Comparison of ENCODE assay signal across 11 cellular contexts in genomic region chr7:127578036-127578684, GRCh38. TPM values are rescaled to one million over a fixed set of nuclear protein-coding genes. Genes with fewer than 3 reads are reported as not detected.
DNase-seq lines count a peak whose midpoint lies in the region; ATAC-seq and TF ChIP-seq lines count a peak whose summit lies in the region.
"Had no signal": no experiment of that assay in that cellular context is flagged by ENCODE, and none has a peak within 500 bp of the region (broad histone marks: within the 10 kb centered on the region; RNA-seq: fewer than 3 reads in every experiment).

No MANE protein-coding gene starts in this region.

- CTCF ChIA-PET in activated CD8-positive, alpha-beta memory T cell treated with anti-CD3 and anti-CD28 coated beads, Interleukin-2, amount 10 ng/mL, durations not matched to agents 7 days and 5 days (lab: Charles Lee), result no interaction called here

- H3K27me3 ChIP-seq in GM23248 (replicated peaks; ENCODE audit: insufficient read depth) (no peaks in the 10 kb centered on the region), upper lobe of left lung (no peaks in the 10 kb centered on the region)

- no peaks in the 10 kb centered on the region for H3K27me3 Mint-ChIP-seq in activated CD8-positive, alpha-beta memory T cell treated with anti-CD3 and anti-CD28 coated beads, Interleukin-2, amount 10 ng/mL, durations not matched to agents 7 days and 5 days

- H3K9me3 Mint-ChIP-seq in activated CD8-positive, alpha-beta memory T cell treated with anti-CD3 and anti-CD28 coated beads, Interleukin-2, amount 10 ng/mL, durations not matched to agents 7 days and 5 days (ENCODE audit: low read depth), result no peaks in the 10 kb centered on the region

- 79 to 81% methylated on average over 5 of the region's 5 CpGs for WGBS in GM23248 (ENCODE audit: low coverage in 1 of 2, low lambda C conversion rate in 2 of 2, missing lambda C conversion rate in 2 of 2), 2 experiments
- 83 to 84% methylated on average over 5 of the region's 5 CpGs for WGBS in upper lobe of left lung, 2 donors

- H3K4me1 ChIP-seq in GM23248 (ENCODE audit: insufficient read depth), result peaks cover 11% of the 10 kb centered on the region; the same call in 1 of the 2 replicates
- H3K4me1 ChIP-seq in upper lobe of left lung, result peaks cover 11 to 26% (median 17%) of the 10 kb centered on the region in 4 donors

- no peak overlapping the region for H3K4me2 ChIP-seq in GM23248 (ENCODE audit: unreplicated experiment)

- in situ Hi-C loops in GM23248 (cut with MboI) (no loop called here), SK-MEL-5 (cut with HindIII; ENCODE audit: low pct_unique_long_range_greater_than_20kb, low sequenced_read_pairs) (no loop called here)

- ATAC-seq in HG02840 (IDR thresholded peaks at IDR 0.05; ENCODE audit: low FRiP score, unreplicated experiment) (no peak), upper lobe of left lung (ENCODE audit: low FRiP score in 2 of 2) (no peak), GM21529 (IDR thresholded peaks at IDR 0.05; ENCODE audit: unreplicated experiment) (no peak)
- no peak for ATAC-seq in activated CD8-positive, alpha-beta memory T cell treated with anti-CD3 and anti-CD28 coated beads, Interleukin-2, amount 10 ng/mL, durations not matched to agents 7 days and 5 days

- H3K4me3 ChIP-seq in GM23248 (no peak overlapping the region), fibroblast of pulmonary artery (replicated peaks; ENCODE audit: low read depth, low read length) (no peak overlapping the region), upper lobe of left lung (no peak overlapping the region)

- H3K4me1 Mint-ChIP-seq in activated CD8-positive, alpha-beta memory T cell treated with anti-CD3 and anti-CD28 coated beads, Interleukin-2, amount 10 ng/mL, durations not matched to agents 7 days and 5 days, result peaks cover 16% of the 10 kb centered on the region

- no peaks in the 10 kb centered on the region for H3F3A ChIP-seq in GM23248 (ENCODE audit: insufficient read depth)

- no peak overlapping the region for H2AFZ ChIP-seq in GM23248

- H4K20me1 ChIP-seq in GM23248 (ENCODE audit: insufficient read depth), result no peaks in the 10 kb centered on the region; the same call in 1 of the 2 replicates

- no peaks in the 10 kb centered on the region for H3K9me2 ChIP-seq in GM23248 (ENCODE audit: insufficient read depth)

- peak; percentile 35 for TF ChIP-seq CTCF in fibroblast of pulmonary artery (IDR thresholded peaks at IDR 0.05; ENCODE audit: low read length, missing control alignments)
- TF ChIP-seq CTCF in upper lobe of left lung (IDR thresholded peaks at IDR 0.05), result no peak

- peak; percentile 57 for DNase-seq in AG08396 (ENCODE audit: low spot score)
- peak; percentile 53 for DNase-seq in GM23248
- peak; percentile 21 for DNase-seq in SK-MEL-5 (ENCODE audit: low read depth, low spot score)
- DNase-seq in fibroblast of pulmonary artery (ENCODE audit: low read depth), result peak; percentile 33
- DNase-seq in upper lobe of left lung, result no peak
- no peak for DNase-seq in activated CD8-positive, alpha-beta memory T cell treated with anti-CD3 and anti-CD28 coated beads, Interleukin-2, amount 10 ng/mL, durations not matched to agents 7 days and 5 days
- DNase-seq: activated CD8-positive, alpha-beta memory T cell treated with anti-CD3 and anti-CD28 coated beads, Interleukin-2, amount 50 U/mL, for 4 hours; islet precursor cell had no signal

- H3K79me2 ChIP-seq in GM23248 (ENCODE audit: insufficient read depth), result peaks cover 27% of the 10 kb centered on the region

- H3K27ac ChIP-seq in GM23248 (no peak overlapping the region), upper lobe of left lung (no peak overlapping the region)

- no peak for TF ChIP-seq POLR2A in upper lobe of left lung (IDR thresholded peaks at IDR 0.05)

- H3K36me3 Mint-ChIP-seq in activated CD8-positive, alpha-beta memory T cell treated with anti-CD3 and anti-CD28 coated beads, Interleukin-2, amount 10 ng/mL, durations not matched to agents 7 days and 5 days, result peaks cover 17% of the 10 kb centered on the region

- H3K27ac Mint-ChIP-seq in activated CD8-positive, alpha-beta memory T cell treated with anti-CD3 and anti-CD28 coated beads, Interleukin-2, amount 10 ng/mL, durations not matched to agents 7 days and 5 days, result no peak overlapping the region

- no peak overlapping the region for H3K4me3 Mint-ChIP-seq in activated CD8-positive, alpha-beta memory T cell treated with anti-CD3 and anti-CD28 coated beads, Interleukin-2, amount 10 ng/mL, durations not matched to agents 7 days and 5 days

- H3K9ac ChIP-seq in GM23248, result no peak overlapping the region

- H3K9me3 ChIP-seq in GM23248 (ENCODE audit: low read depth), result no peaks in the 10 kb centered on the region
- H3K9me3 ChIP-seq in upper lobe of left lung, result no peaks in the 10 kb centered on the region

- H3K36me3 ChIP-seq in GM23248 (ENCODE audit: low read depth), result 0 out of 2 replicates have a peak, but pooled peaks cover 4% of the 10 kb centered on the region
- H3K36me3 ChIP-seq in upper lobe of left lung, result peaks cover 6 to 41% (median 22%) of the 10 kb centered on the region in 4 donors

- TF ChIP-seq EP300 in upper lobe of left lung (IDR thresholded peaks at IDR 0.05), result no peak

RNA-seq across cellular contexts. Expression of gene GCC1, which starts 7.2 kb away (rescaled TPM):
- total RNA-seq in GM23248 (2014; rRNA removed; shearing (Covaris generic)), result 17.9 and 19.5 TPM in 2 replicates
- 13.8 TPM in 2 replicates for polyA plus RNA-seq in GM23248 (2016; fragmentation: Nextera tagmentation; extraction: Ambion mirVana)
- total RNA-seq in SK-MEL-5 (2014; rRNA removed; shearing (Covaris generic)), result 25.8 and 26.9 TPM in 2 replicates
- polyA plus RNA-seq in SK-MEL-5 (2015; cell fraction: cytosol; rRNA removed), result 22.3 and 30.8 TPM in 2 replicates
- polyA plus RNA-seq in SK-MEL-5 (2015; cell fraction: nucleus; rRNA removed), result 7.4 and 10.1 TPM in 2 replicates
- total RNA-seq in upper lobe of left lung, result 10 to 100 TPM; 12.6 to 19.5 (median 17.4) TPM
- 10 to 100 TPM; 21.0 to 22.3 TPM for total RNA-seq in activated CD8-positive, alpha-beta memory T cell treated with anti-CD3 and anti-CD28 coated beads, Interleukin-2, amount 10 ng/mL, durations not matched to agents 7 days and 5 days

RNA-seq across cellular contexts. Expression of gene ARF5, which starts 10.1 kb away (rescaled TPM):
- 263 and 269 TPM in 2 replicates for total RNA-seq in GM23248 (2014; rRNA removed; shearing (Covaris generic))
- 207 and 220 TPM in 2 replicates for polyA plus RNA-seq in GM23248 (2016; fragmentation: Nextera tagmentation; extraction: Ambion mirVana)
- 138 and 147 TPM in 2 replicates for total RNA-seq in SK-MEL-5 (2014; rRNA removed; shearing (Covaris generic))
- polyA plus RNA-seq in SK-MEL-5 (2015; cell fraction: cytosol; rRNA removed), result 265 and 273 TPM in 2 replicates
- polyA plus RNA-seq in SK-MEL-5 (2015; cell fraction: nucleus; rRNA removed), result 233 TPM in 2 replicates
- 100 to 1,000 TPM in 3 of 6 donors, 10 to 100 TPM in 3; 43.0 to 177 (median 106) TPM for total RNA-seq in upper lobe of left lung
- total RNA-seq in activated CD8-positive, alpha-beta memory T cell treated with anti-CD3 and anti-CD28 coated beads, Interleukin-2, amount 10 ng/mL, durations not matched to agents 7 days and 5 days, result 100 to 1,000 TPM; 107 to 120 TPM

RNA-seq across cellular contexts. Expression of gene FSCN3, which starts 15.4 kb away (rescaled TPM):
- total RNA-seq in GM23248 (2014; rRNA removed; shearing (Covaris generic)), result 3.8 TPM in 1 of 2 replicates, not detected in the other
- polyA plus RNA-seq in GM23248 (2016; fragmentation: Nextera tagmentation; extraction: Ambion mirVana), result not detected in 2 replicates
- 0.75 and 2.7 TPM in 2 replicates for total RNA-seq in SK-MEL-5 (2014; rRNA removed; shearing (Covaris generic))
- 3.9 and 5.6 TPM in 2 replicates for polyA plus RNA-seq in SK-MEL-5 (2015; cell fraction: cytosol; rRNA removed)
- 5.9 and 10.7 TPM in 2 replicates for polyA plus RNA-seq in SK-MEL-5 (2015; cell fraction: nucleus; rRNA removed)
- total RNA-seq in upper lobe of left lung, result 1 to 10 TPM in 4 of 6 donors, under 1 TPM in 1, not detected in 1; 0.97 to 4.6 (median 1.6) TPM
- total RNA-seq in activated CD8-positive, alpha-beta memory T cell treated with anti-CD3 and anti-CD28 coated beads, Interleukin-2, amount 10 ng/mL, durations not matched to agents 7 days and 5 days, result 1 to 10 TPM in 1 of 2 experiments, under 1 TPM in 1; 0.47 to 1.4 TPM

RNA-seq across cellular contexts. Expression of gene PAX4, which starts 39.8 kb away (rescaled TPM):
- total RNA-seq in GM23248 (2014; rRNA removed; shearing (Covaris generic)), result not detected in 2 replicates
- not detected in 2 replicates for polyA plus RNA-seq in GM23248 (2016; fragmentation: Nextera tagmentation; extraction: Ambion mirVana)
- total RNA-seq in SK-MEL-5 (2014; rRNA removed; shearing (Covaris generic)), result not detected in 2 replicates
- polyA plus RNA-seq in SK-MEL-5 (2015; cell fraction: cytosol; rRNA removed), result not detected in 2 replicates
- polyA plus RNA-seq in SK-MEL-5 (2015; cell fraction: nucleus; rRNA removed), result not detected in 2 replicates
- not detected for total RNA-seq in upper lobe of left lung
- not detected for total RNA-seq in activated CD8-positive, alpha-beta memory T cell treated with anti-CD3 and anti-CD28 coated beads, Interleukin-2, amount 10 ng/mL, durations not matched to agents 7 days and 5 days
- total RNA-seq: posterior vena cava had no signal

Comparison
In these comparisons a context has a peak if more than half of its experiments do, and no peak if none do; other contexts are left out.
1. DNase-seq: peak in AG08396 (single experiment), GM23248 (single experiment), SK-MEL-5 (single experiment) and fibroblast of pulmonary artery (single experiment); none in upper lobe of left lung (0 of 2) and activated CD8-positive, alpha-beta memory T cell treated with anti-CD3 and anti-CD28 coated beads, Interleukin-2, amount 10 ng/mL, durations not matched to agents 7 days and 5 days (single experiment).